ENCODE assay signal across 18 cellular contexts in genomic region chr1:2105781-2106524, GRCh38.
"Had no signal": no experiment of that assay in that cellular context is flagged by ENCODE, and none has a peak within 500 bp of the region (broad histone marks: within the 10 kb centered on the region; RNA-seq: fewer than 3 reads in every experiment).

No MANE protein-coding gene starts in this region.

- H3K9me3 ChIP-seq: right lobe of liver, testis, transverse colon had no signal

- H3K27me3 ChIP-seq: brain microvascular endothelial cell, right lobe of liver, testis, transverse colon had no signal

- H3K4me1 Mint-ChIP-seq: activated CD4-positive, alpha-beta T cell treated with anti-CD3 and anti-CD28 coated beads for 36 hours; activated CD8-positive, alpha-beta memory T cell treated with anti-CD3 and anti-CD28 coated beads, Interleukin-2, amount 10 ng/mL, durations not matched to agents 7 days and 5 days; activated naive CD8-positive, alpha-beta T cell treated with anti-CD3 and anti-CD28 coated beads, Interleukin-2, amount 10 ng/mL, durations not matched to agents 7 days and 5 days; endodermal cell; immature natural killer cell had no signal

- H3K27me3 Mint-ChIP-seq: activated CD4-positive, alpha-beta T cell treated with anti-CD3 and anti-CD28 coated beads for 36 hours; activated CD8-positive, alpha-beta memory T cell treated with anti-CD3 and anti-CD28 coated beads, Interleukin-2, amount 10 ng/mL, durations not matched to agents 7 days and 5 days; activated naive CD8-positive, alpha-beta T cell treated with anti-CD3 and anti-CD28 coated beads, Interleukin-2, amount 10 ng/mL, durations not matched to agents 7 days and 5 days; naive thymus-derived CD8-positive, alpha-beta T cell had no signal

- H3K4me1 ChIP-seq: testis, transverse colon had no signal

- H3K4me3 ChIP-seq: right lobe of liver, testis, transverse colon had no signal

- H3K36me3 Mint-ChIP-seq: activated CD8-positive, alpha-beta memory T cell treated with anti-CD3 and anti-CD28 coated beads, Interleukin-2, amount 10 ng/mL, durations not matched to agents 7 days and 5 days; activated naive CD8-positive, alpha-beta T cell treated with anti-CD3 and anti-CD28 coated beads, Interleukin-2, amount 10 ng/mL, durations not matched to agents 7 days and 5 days had no signal

- H3K36me3 ChIP-seq: brain microvascular endothelial cell, right lobe of liver, transverse colon had no signal

- ATAC-seq: activated CD4-positive, alpha-beta T cell treated with anti-CD3 and anti-CD28 coated beads for 36 hours; activated CD8-positive, alpha-beta memory T cell treated with anti-CD3 and anti-CD28 coated beads, Interleukin-2, amount 10 ng/mL, durations not matched to agents 7 days and 5 days; activated CD8-positive, alpha-beta T cell treated with anti-CD3 and anti-CD28 coated beads, Interleukin-2, amount 10 ng/mL, durations not matched to agents 7 days and 5 days; naive thymus-derived CD8-positive, alpha-beta T cell; stimulated activated naive CD8-positive, alpha-beta T cell treated with anti-CD3 and anti-CD28 coated beads, Interleukin-15, Interleukin-2, amounts not matched to agents 100 U/mL and 50 U/mL, for 24 hours had no signal

- DNase-seq: activated CD4-positive, alpha-beta T cell treated with anti-CD3 and anti-CD28 coated beads for 36 hours; activated CD4-positive, CD25-positive, alpha-beta regulatory T cell; activated CD8-positive, alpha-beta memory T cell treated with anti-CD3 and anti-CD28 coated beads, Interleukin-2, amount 10 ng/mL, durations not matched to agents 7 days and 5 days; activated CD8-positive, alpha-beta T cell treated with anti-CD3 and anti-CD28 coated beads, Interleukin-2, amount 10 ng/mL, durations not matched to agents 7 days and 5 days; activated naive CD4-positive, alpha-beta T cell treated with anti-CD3 and anti-CD28 coated beads for 36 hours; activated naive CD8-positive, alpha-beta T cell treated with anti-CD3 and anti-CD28 coated beads, Interleukin-2, amount 10 ng/mL, durations not matched to agents 7 days and 5 days; activated T-cell treated with anti-CD3 and anti-CD28 coated beads, Interleukin-2, amount 50 U/mL, for 48 hours; brain microvascular endothelial cell; endodermal cell; foreskin fibroblast; hypothalamus; immature natural killer cell; stimulated activated CD4-positive, alpha-beta T cell treated with anti-CD3 and anti-CD28 coated beads, Interleukin-2, amount 100 ng/mL, for 48 hours; stimulated activated naive CD8-positive, alpha-beta T cell treated with anti-CD3 and anti-CD28 coated beads, Interleukin-15, Interleukin-2, amounts not matched to agents 100 U/mL and 50 U/mL, for 24 hours; testis; transverse colon had no signal

- H3K27ac ChIP-seq: brain microvascular endothelial cell, right lobe of liver, testis, transverse colon had no signal

- H3K9me3 Mint-ChIP-seq: activated naive CD4-positive, alpha-beta T cell treated with anti-CD3 and anti-CD28 coated beads for 36 hours; activated naive CD8-positive, alpha-beta T cell treated with anti-CD3 and anti-CD28 coated beads, Interleukin-2, amount 10 ng/mL, durations not matched to agents 7 days and 5 days; endodermal cell; immature natural killer cell; naive thymus-derived CD8-positive, alpha-beta T cell had no signal

- H3K27ac Mint-ChIP-seq: activated CD4-positive, alpha-beta T cell treated with anti-CD3 and anti-CD28 coated beads for 36 hours; activated CD8-positive, alpha-beta memory T cell treated with anti-CD3 and anti-CD28 coated beads, Interleukin-2, amount 10 ng/mL, durations not matched to agents 7 days and 5 days; activated CD8-positive, alpha-beta T cell treated with anti-CD3 and anti-CD28 coated beads, Interleukin-2, amount 10 ng/mL, durations not matched to agents 7 days and 5 days; activated naive CD4-positive, alpha-beta T cell treated with anti-CD3 and anti-CD28 coated beads for 36 hours; activated naive CD8-positive, alpha-beta T cell treated with anti-CD3 and anti-CD28 coated beads, Interleukin-2, amount 10 ng/mL, durations not matched to agents 7 days and 5 days; endodermal cell; immature natural killer cell had no signal

- H3K4me3 Mint-ChIP-seq: activated CD4-positive, alpha-beta T cell treated with anti-CD3 and anti-CD28 coated beads for 36 hours; activated CD8-positive, alpha-beta memory T cell treated with anti-CD3 and anti-CD28 coated beads, Interleukin-2, amount 10 ng/mL, durations not matched to agents 7 days and 5 days; activated CD8-positive, alpha-beta T cell treated with anti-CD3 and anti-CD28 coated beads, Interleukin-2, amount 10 ng/mL, durations not matched to agents 7 days and 5 days; activated naive CD4-positive, alpha-beta T cell treated with anti-CD3 and anti-CD28 coated beads for 36 hours; activated naive CD8-positive, alpha-beta T cell treated with anti-CD3 and anti-CD28 coated beads, Interleukin-2, amount 10 ng/mL, durations not matched to agents 7 days and 5 days; endodermal cell; immature natural killer cell; naive thymus-derived CD8-positive, alpha-beta T cell had no signal
